Comparison of ENCODE assay signal across 8 cellular contexts in genomic region chr9:78030553-78031270, GRCh38. TPM values are rescaled to one million over a fixed set of nuclear protein-coding genes. Genes with fewer than 3 reads are reported as not detected.
DNase-seq lines count a peak whose midpoint lies in the region; TF ChIP-seq lines count a peak whose summit lies in the region.

No MANE protein-coding gene starts in this region.

- peaks cover 11 to 16% (median 13%) of the 10 kb centered on the region in 3 donors for H3K4me1 Mint-ChIP-seq in IgD-negative memory B cell

- intact Hi-C loops in mammary epithelial cell (cut with micrococcal nuclease): loop anchor here (10.0 kb wide), 5 partner anchors 146 to 276 kb away; partner anchors contain the start of genes CEP78 and PSAT1

- dilution Hi-C loops in mammary epithelial cell (cut with HindIII; ENCODE audit: low sequenced_read_pairs): no loop called here

- H4K20me1 ChIP-seq in mammary epithelial cell (ENCODE audit: insufficient read depth, low read length): no peaks in the 10 kb centered on the region
- peaks cover 49% of the 10 kb centered on the region for H4K20me1 ChIP-seq in smooth muscle cell (ENCODE audit: low read depth)

- H3K27me3 ChIP-seq in BJ (ENCODE audit: control insufficient read depth, insufficient read depth, low read length) (no peaks in the 10 kb centered on the region), mammary epithelial cell (ENCODE audit: insufficient read depth, low read length) (no peaks in the 10 kb centered on the region), smooth muscle cell (ENCODE audit: low read depth) (no peaks in the 10 kb centered on the region)

- POLR2A ChIA-PET in BJ (lab: Charles Lee): no interaction called here

- in situ Hi-C loops in mammary epithelial cell (cut with MboI; ENCODE audit: low sequenced_read_pairs in 2 of 2): loop anchor here in 1 of 2 donors (10.0 kb wide), 1 partner anchor 46 kb away; no protein-coding TSS in a partner anchor

- H3K4me1 ChIP-seq in mammary epithelial cell (ENCODE audit: insufficient read depth, low read length): peaks cover 26% of the 10 kb centered on the region
- peaks cover 38% of the 10 kb centered on the region for H3K4me1 ChIP-seq in smooth muscle cell (ENCODE audit: low read depth)

- 0% methylated on average over 1 of the region's 64 CpGs for WGBS in mammary epithelial cell (ENCODE audit: low coverage, missing lambda C conversion rate)
- WGBS in smooth muscle cell (ENCODE audit: low lambda C conversion rate): under 1% methylated on average over 47 of the region's 64 CpGs

- H2AFZ ChIP-seq in mammary epithelial cell (ENCODE audit: low read depth, low read length) (peak overlapping the region; percentile 96), smooth muscle cell (ENCODE audit: low read depth) (peak overlapping the region; percentile 49)

- H3K79me2 ChIP-seq in mammary epithelial cell (ENCODE audit: insufficient read depth, low read length) (peaks cover 53% of the 10 kb centered on the region), smooth muscle cell (ENCODE audit: low read depth) (peaks cover 50% of the 10 kb centered on the region)

- CTCF ChIA-PET in BJ (lab: Yijun Ruan, JAX): interaction anchor here (1.2 to 1.7 kb wide), 2 partner anchors 98 to 597 kb away, joined by 3 to 4 read pairs; no protein-coding TSS in a partner anchor
- CTCF ChIA-PET in mammary epithelial cell (lab: Charles Lee; ENCODE audit: low non-redundant PET): interaction anchor here (0.6 to 0.7 kb wide), 2 partner anchors 50 to 574 kb away, joined by 6 read pairs; no protein-coding TSS in a partner anchor

- peaks cover 52% of the 10 kb centered on the region for H3K27me3 Mint-ChIP-seq in IgD-negative memory B cell

- DNase-seq in BJ (ENCODE audit: low read depth): no peak
- DNase-seq in mammary epithelial cell: peak; percentile 48
- peak; percentile 82 for DNase-seq in islet precursor cell
- DNase-seq in smooth muscle cell (lab: John Stamatoyannopoulos, UW; ENCODE audit: unreplicated experiment): peak; percentile 46
- no peak for DNase-seq in DMS79 treated with DMSO at 0.1 percent for 48 hours (lab: John Stamatoyannopoulos, UW)
- no peak for DNase-seq in LoVo (ENCODE audit: low spot score)

- H3K9me3 ChIP-seq in mammary epithelial cell (replicated peaks; ENCODE audit: insufficient read depth, low read length): no peaks in the 10 kb centered on the region
- H3K9me3 ChIP-seq in smooth muscle cell (replicated peaks; ENCODE audit: low read depth): no peaks in the 10 kb centered on the region

- no peak for TF ChIP-seq CTCF in BJ (IDR thresholded peaks at IDR 0.05; ENCODE audit: insufficient read depth, low read depth, low read length)
- no peak for TF ChIP-seq CTCF in VCaP (conservative IDR thresholded peaks at IDR 0.05)
- TF ChIP-seq CTCF in mammary epithelial cell (conservative IDR thresholded peaks at IDR 0.05 in 1 of 2, IDR thresholded peaks at IDR 0.05 in 1 of 2; ENCODE audit: extremely low read depth in 1 of 2, insufficient read depth in 1 of 2, low read depth in 1 of 2, low read length in 2 of 2): no peak
- no peak for TF ChIP-seq CTCF in smooth muscle cell (IDR thresholded peaks at IDR 0.05; ENCODE audit: borderline replicate concordance, insufficient read depth, poor library complexity, severe bottlenecking)

- no peaks in the 10 kb centered on the region for H3K36me3 Mint-ChIP-seq in IgD-negative memory B cell

- H3K4me3 Mint-ChIP-seq in IgD-negative memory B cell: peak overlapping the region; percentile 49 to 91 (median 83)

- peak overlapping the region; percentile 97 for H3K27ac ChIP-seq in VCaP
- peak overlapping the region; percentile 24 for H3K27ac ChIP-seq in mammary epithelial cell (ENCODE audit: insufficient read depth, low read depth, low read length)
- H3K27ac ChIP-seq in smooth muscle cell (ENCODE audit: low read depth): peak overlapping the region; percentile 49

- peaks cover 12% of the 10 kb centered on the region for H3F3A ChIP-seq in smooth muscle cell (ENCODE audit: low read depth)

- H3K4me3 ChIP-seq in BJ (ENCODE audit: low read depth, low read length) (peak overlapping the region; percentile 68), mammary epithelial cell (replicated peaks in 1 of 3; ENCODE audit: insufficient read depth in 1 of 3, low read depth in 2 of 3, low read length in 3 of 3) (peak overlapping the region; percentile 84 to 90 (median 88)), smooth muscle cell (peak overlapping the region; percentile 69)

- H3K9me3 Mint-ChIP-seq in IgD-negative memory B cell: peaks cover 0 to 2% (median 2%) of the 10 kb centered on the region in 3 donors

- H3K27ac Mint-ChIP-seq in IgD-negative memory B cell: peak overlapping the region in 2 of 3 donors; percentile 47 to 56

- H3K9ac ChIP-seq in mammary epithelial cell (ENCODE audit: insufficient read depth, low read length): peak overlapping the region; percentile 73
- peak overlapping the region; percentile 39 for H3K9ac ChIP-seq in smooth muscle cell (ENCODE audit: low read depth)

- H3K36me3 ChIP-seq in BJ (ENCODE audit: control insufficient read depth, insufficient read depth, low read length) (no peaks in the 10 kb centered on the region), mammary epithelial cell (ENCODE audit: insufficient read depth, low read length) (no peaks in the 10 kb centered on the region), smooth muscle cell (ENCODE audit: low read depth) (no peaks in the 10 kb centered on the region)

- H3K4me2 ChIP-seq in mammary epithelial cell (ENCODE audit: insufficient read depth, low read depth, low read length) (peak overlapping the region; percentile 91), smooth muscle cell (peak overlapping the region; percentile 87)

- BruUV-seq in mammary epithelial cell (replicated peaks; lab: Mats Ljungman, UMichigan): no TSS peak

RNA-seq across cellular contexts. Expression of gene GNAQ, which starts 0.9 kb away (rescaled TPM):
- polyA plus RNA-seq in BJ (2011; rRNA removed) (21.4 and 45.2 TPM in 2 replicates), IgD-negative memory B cell (0.39 TPM), mammary epithelial cell (31.3 TPM), smooth muscle cell (10.9 and 12.5 TPM in 2 replicates)
- polyA minus RNA-seq in BJ (2011; rRNA and poly(A)+ RNA removed): 28.8 and 46.5 TPM in 2 replicates
- total RNA-seq in mammary epithelial cell (10 to 100 TPM; 47.3 to 66.2 TPM), smooth muscle cell (41.4 and 49.6 TPM in 2 replicates)
- polyA minus RNA-seq in mammary epithelial cell: 62.7 TPM

Comparison
In these comparisons a context has a peak if more than half of its experiments do, and no peak if none do; other contexts are left out.
1. DNase-seq: peak in mammary epithelial cell (single experiment), islet precursor cell (single experiment) and smooth muscle cell (single experiment); none in BJ (single experiment), DMS79 treated with DMSO at 0.1 percent for 48 hours (single experiment) and LoVo (single experiment).
2. H3K27ac ChIP-seq: peak in every context shown above with its lines; median percentile 97 in VCaP; 49 in smooth muscle cell; 24 in mammary epithelial cell.
3. Peak in every context shown above with its lines, with median percentiles within 50 percentile points of each other: H3K4me3 ChIP-seq.